In the genomic region with DNA sequence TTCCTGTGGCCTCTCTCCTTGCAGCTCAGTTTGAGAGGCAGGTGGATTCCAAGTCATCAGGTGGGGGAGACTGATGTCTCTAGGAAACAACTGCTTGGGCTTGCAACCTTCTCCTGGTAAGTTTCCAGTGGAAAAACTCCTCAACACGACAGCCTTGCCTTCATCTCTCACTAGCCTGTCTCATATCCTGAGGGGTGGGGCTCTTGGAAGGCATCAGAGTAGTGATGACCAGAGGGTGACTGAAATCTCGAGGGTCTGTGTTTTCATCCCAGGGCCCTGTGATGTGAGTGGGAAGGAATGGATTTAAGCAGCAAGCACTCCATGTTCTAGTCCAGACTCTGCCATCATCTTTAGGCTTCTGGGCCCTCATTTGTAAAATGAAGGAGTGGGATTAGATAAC, we compare ENCODE assay signal across 19 cellular contexts.
"Had no signal": no experiment of that assay in that cellular context is flagged by ENCODE, and none has a peak within 500 bp of the region (broad histone marks: within the 10 kb centered on the region; RNA-seq: fewer than 3 reads in every experiment).

No MANE protein-coding gene starts in this region.

- H3K27me3 ChIP-seq: adrenal gland, cardiac muscle cell, esophagus squamous epithelium, foreskin keratinocyte, neural progenitor cell, ovary, tibial artery, uterus had no signal

- FAIRE-seq: endometrium had no signal

- H3K9me3 ChIP-seq: adrenal gland, esophagus squamous epithelium, ovary, tibial artery, uterus had no signal

- H3K4me3 ChIP-seq: adrenal gland, cardiac muscle cell, esophagus squamous epithelium, lung, neural progenitor cell, ovary, tibial artery, uterus had no signal

- H3K36me3 ChIP-seq: neural progenitor cell, ovary, uterus had no signal

- H3K4me2 ChIP-seq: neural progenitor cell had no signal

- H3K27ac ChIP-seq: adrenal gland, cardiac muscle cell, esophagus squamous epithelium, foreskin keratinocyte, neural progenitor cell, ovary, tibial artery had no signal

- DNase-seq: activated CD4-positive, alpha-beta memory T cell treated with anti-CD3 and anti-CD28 coated beads for 36 hours; activated CD8-positive, alpha-beta memory T cell treated with anti-CD3 and anti-CD28 coated beads, Interleukin-2, amount 10 ng/mL, durations not matched to agents 7 days and 5 days; activated T-cell treated with anti-CD3 and anti-CD28 coated beads, Interleukin-2, amount 50 U/mL, for 24 hours; adrenal gland; esophagus squamous epithelium; foreskin keratinocyte; head of caudate nucleus; left cardiac atrium; naive B cell; ovary; T-cell; T1000; tibial artery; uterus had no signal

- ATAC-seq: activated CD8-positive, alpha-beta memory T cell treated with anti-CD3 and anti-CD28 coated beads, Interleukin-2, amount 10 ng/mL, durations not matched to agents 7 days and 5 days; foreskin keratinocyte; stimulated activated memory B cell treated with anti-CD40 and anti-IgM and Interleukin-4, amounts not matched to agents 10 μg/mL and 1 μg/mL and 100 μg/mL, for 72 hours; T-cell had no signal

- H3K4me1 ChIP-seq: neural progenitor cell, uterus had no signal

- H3K9ac ChIP-seq: neural progenitor cell had no signal

- H2AFZ ChIP-seq: neural progenitor cell had no signal
